ENCODE assay signal across 7 cellular contexts in the genomic region with DNA sequence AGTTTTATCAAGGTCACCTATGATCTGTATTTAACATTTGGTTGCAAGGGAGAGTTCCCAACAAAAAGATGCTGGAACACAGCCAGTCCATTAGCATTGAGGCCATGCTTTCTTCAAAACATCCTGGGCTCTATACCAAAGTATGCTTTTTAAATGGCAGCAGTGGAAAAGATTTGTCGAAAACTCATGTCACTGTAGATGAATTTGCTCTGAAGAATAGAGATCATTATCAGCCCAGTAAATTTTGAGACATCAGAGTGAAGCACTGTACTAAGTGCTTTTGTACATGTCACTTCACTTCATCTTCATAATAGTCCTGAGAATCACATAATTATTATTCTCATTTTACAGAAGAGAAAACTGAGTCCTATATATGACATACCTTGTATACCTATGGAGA.
"Had no signal": no experiment of that assay in that cellular context is flagged by ENCODE, and none has a peak within 500 bp of the region (broad histone marks: within the 10 kb centered on the region; RNA-seq: fewer than 3 reads in every experiment).

No MANE protein-coding gene starts in this region.

- H3K27ac ChIP-seq: HL-60 had no signal

- ATAC-seq: GM23338, K562 had no signal

- H3K4me3 ChIP-seq: GM23338, K562 had no signal

- DNase-seq: H9, HCEC 1CT, IMR-90, KG1 had no signal

- H3K4me2 ChIP-seq: GM23338 had no signal

- H2AFZ ChIP-seq: GM23338 had no signal
